ENCODE assay signal across 9 cellular contexts in genomic region chr22:17157714-17158113, GRCh38. TPM values are rescaled to one million over a fixed set of nuclear protein-coding genes. Genes with fewer than 3 reads are reported as not detected.
A peak's percentile ranks its signal among the peaks of the same experiment; 100 is the strongest.
DNase-seq lines count a peak whose midpoint lies in the region; ATAC-seq, FAIRE-seq and TF ChIP-seq lines count a peak whose summit lies in the region.
"Had no signal": no experiment of that assay in that cellular context is flagged by ENCODE, and none has a peak within 500 bp of the region (broad histone marks: within the 10 kb centered on the region; RNA-seq: fewer than 3 reads in every experiment).

No MANE protein-coding gene starts in this region.

- H2AK5ac ChIP-seq in H1 (ENCODE audit: low read depth, low read length), result no peak overlapping the region

- H4K5ac ChIP-seq in H1 (ENCODE audit: insufficient read length, low read depth, low read length), result no peak overlapping the region

- no peak overlapping the region for H3K18ac ChIP-seq in H1 (ENCODE audit: extremely low read depth, low read length)

- 0 out of 2 replicates have a peak overlapping the region, but pooled peaks have one; percentile 58 for H3K27ac ChIP-seq in GM23248
- no peak overlapping the region for H3K27ac ChIP-seq in OCI-LY7 (ENCODE audit: low read depth, low read length, poor library complexity, severe bottlenecking)
- no peak overlapping the region for H3K27ac ChIP-seq in H1 (ENCODE audit: low read depth, low read length)
- peak overlapping the region in 2 of 4 donors; percentile 91 for H3K27ac ChIP-seq in sigmoid colon

- no peak overlapping the region for H4K8ac ChIP-seq in H1 (ENCODE audit: extremely low read depth, insufficient read depth, low read length)

- H3K27me3 ChIP-seq in GM23248 (replicated peaks; ENCODE audit: insufficient read depth), result no peaks in the 10 kb centered on the region
- 0 out of 7 replicates have a peak, but pooled peaks cover 0 to 4% (median 0%) of the 10 kb centered on the region in 4 experiments for H3K27me3 ChIP-seq in H1 (replicated peaks in 1 of 4; ENCODE audit: control insufficient read depth in 3 of 4, extremely low read depth in 1 of 4, insufficient read depth in 3 of 4, low read length in 3 of 4)
- no peaks in the 10 kb centered on the region for H3K27me3 ChIP-seq in sigmoid colon
- H3K27me3 ChIP-seq: adrenal gland had no signal

- peak overlapping the region; percentile 84 for H3K4me3 ChIP-seq in GM23248
- peak overlapping the region; percentile 83 for H3K4me3 ChIP-seq in OCI-LY7 (ENCODE audit: low read depth, low read length, poor library complexity, severe bottlenecking)
- H3K4me3 ChIP-seq in H1 (ENCODE audit: extremely low read depth in 1 of 4, insufficient read depth in 2 of 4, low read depth in 3 of 4, low read length in 4 of 4), result peak overlapping the region in 2 of 4 experiments; percentile 62 to 70; a peak in 3 of 8 replicates
- peak overlapping the region; percentile 44 to 77 (median 63) for H3K4me3 ChIP-seq in sigmoid colon
- no peak overlapping the region for H3K4me3 ChIP-seq in lower leg skin (ENCODE audit: low read depth, poor library complexity, severe bottlenecking)

- H2BK15ac ChIP-seq in H1 (ENCODE audit: low read length), result no peak overlapping the region

- no peak for DNase-seq in GM23248
- DNase-seq in OCI-LY7 (ENCODE audit: low spot score), result no peak
- no peak for DNase-seq in H1 (ENCODE audit: low read depth in 1 of 2, low spot score in 2 of 2)
- no peak for DNase-seq in sigmoid colon
- DNase-seq in lower leg skin (ENCODE audit: low spot score in 2 of 2), result no peak
- no peak for DNase-seq in islet precursor cell
- no peak for DNase-seq in activated effector memory CD4-positive, alpha-beta T cell treated with anti-CD3 and anti-CD28 coated beads, Interleukin-2, amount 50 U/mL, for 16 hours

- H3K23ac ChIP-seq in H1 (ENCODE audit: insufficient read length), result no peak overlapping the region

- no peak overlapping the region for H3K4ac ChIP-seq in H1 (replicated peaks; ENCODE audit: insufficient read length, low read depth, low read length)

- POLR2A ChIA-PET in OCI-LY7 (lab: Charles Lee) (interaction anchor here (0.6 to 1.5 kb wide), 6 partner anchors 12 to 220 kb away, joined by 3 to 6 read pairs (median 3); no protein-coding TSS in a partner anchor), H1 (lab: Charles Lee; ENCODE audit: partially characterized antibody) (interaction anchor here (0.7 to 2.0 kb wide), 5 partner anchors 11 to 77 kb away, joined by 3 to 6 read pairs (median 3); no protein-coding TSS in a partner anchor)

- TF ChIP-seq EP300 in H1 (IDR thresholded peaks at IDR 0.05; ENCODE audit: borderline replicate concordance in 1 of 2, low read depth in 2 of 2, low read length in 2 of 2), result no peak
- TF ChIP-seq EP300 in sigmoid colon (IDR thresholded peaks at IDR 0.05), result no peak

- peaks cover 10% of the 10 kb centered on the region; the same call in 1 of the 2 replicates for H3K23me2 ChIP-seq in H1 (ENCODE audit: low read depth, low read length)

- H3K79me2 ChIP-seq in GM23248 (ENCODE audit: insufficient read depth) (peaks cover 56% of the 10 kb centered on the region), OCI-LY7 (ENCODE audit: insufficient read depth, low read depth, low read length) (peaks cover 59% of the 10 kb centered on the region), H1 (ENCODE audit: control insufficient read depth in 1 of 2, insufficient read depth in 2 of 2, low read length in 2 of 2) (peaks cover 19 to 48% of the 10 kb centered on the region in 2 experiments)

- H2BK12ac ChIP-seq in H1 (ENCODE audit: low read depth, low read length), result no peak overlapping the region

- H3K4me1 ChIP-seq in GM23248 (ENCODE audit: insufficient read depth) (peaks cover 11% of the 10 kb centered on the region), OCI-LY7 (ENCODE audit: insufficient read depth, low read length, poor library complexity, severe bottlenecking) (peaks cover 26% of the 10 kb centered on the region), H1 (replicated peaks in 1 of 4; ENCODE audit: control insufficient read depth in 3 of 4, insufficient read depth in 4 of 4, low read length in 3 of 4) (peaks cover 3 to 8% (median 5%) of the 10 kb centered on the region in 4 experiments; a peak in 6 of 7 replicates), sigmoid colon (peaks cover 0 to 45% (median 26%) of the 10 kb centered on the region in 4 donors)

- H3K79me1 ChIP-seq in H1 (ENCODE audit: low read depth, low read length), result peaks cover 10% of the 10 kb centered on the region

- TF ChIP-seq RAD21 in H1 (IDR thresholded peaks at IDR 0.05 in 1 of 2, conservative IDR thresholded peaks at IDR 0.05 in 1 of 2; ENCODE audit: low read depth in 2 of 2, low read length in 2 of 2), result no peak

- H3K9me3 ChIP-seq in GM23248 (ENCODE audit: low read depth), result no peaks in the 10 kb centered on the region
- no peaks in the 10 kb centered on the region for H3K9me3 ChIP-seq in OCI-LY7 (ENCODE audit: low read length)
- no peaks in the 10 kb centered on the region for H3K9me3 ChIP-seq in H1 (ENCODE audit: insufficient read depth in 2 of 2, low read depth in 1 of 2, low read length in 1 of 2)
- H3K9me3 ChIP-seq in sigmoid colon, result no peaks in the 10 kb centered on the region
- H3K9me3 ChIP-seq: adrenal gland had no signal

- no peak overlapping the region for H2AFZ ChIP-seq in GM23248
- H2AFZ ChIP-seq in OCI-LY7 (ENCODE audit: low read length), result no peak overlapping the region
- H2AFZ ChIP-seq in H1 (ENCODE audit: low read length), result no peak overlapping the region

- H4K91ac ChIP-seq in H1 (replicated peaks; ENCODE audit: insufficient read length, low read length), result no peak overlapping the region

- intact Hi-C loops in OCI-LY7 (cut with micrococcal nuclease; ENCODE audit: unreplicated experiment) (loop anchor here (2.0 to 5.0 kb wide), 3 partner anchors 40 to 235 kb away; no protein-coding TSS in a partner anchor), sigmoid colon (cut with DNase I) (loop anchor here (5.0 kb wide), 2 partner anchors 75 to 480 kb away; partner anchors contain the start of genes BCL2L13 and IL17RA), lower leg skin (cut with DNase I; ENCODE audit: low total_unique reads) (no loop called here)

- H3K36me3 ChIP-seq in GM23248 (ENCODE audit: low read depth) (no peaks in the 10 kb centered on the region), OCI-LY7 (ENCODE audit: insufficient read depth, low read length) (peaks cover 24% of the 10 kb centered on the region), H1 (ENCODE audit: control insufficient read depth in 2 of 4, insufficient read depth in 4 of 4, low read length in 3 of 4) (no peaks in the 10 kb centered on the region), sigmoid colon (no peaks in the 10 kb centered on the region)
- H3K36me3 ChIP-seq: adrenal gland had no signal

- CTCF ChIA-PET in OCI-LY7 (lab: Charles Lee; ENCODE audit: unreplicated experiment) (no interaction called here), H1 (lab: Charles Lee; ENCODE audit: partially characterized antibody) (interaction anchor here (0.5 to 2.4 kb wide), 7 partner anchors 11 to 208 kb away, joined by 3 to 12 read pairs (median 5); no protein-coding TSS in a partner anchor)

- BruUV-seq in OCI-LY7 (replicated peaks; lab: Mats Ljungman, UMichigan), result TSS peak; percentile 70

- H2BK120ac ChIP-seq in H1 (replicated peaks; ENCODE audit: low read depth, low read length), result no peak overlapping the region

- H2BK20ac ChIP-seq in H1 (ENCODE audit: low read length), result no peak overlapping the region

- no peak for FAIRE-seq in H1 (lab: Jason Lieb, UNC)

- H3K9ac ChIP-seq in GM23248, result peak overlapping the region; percentile 78; the same call in 1 of the 2 replicates
- H3K9ac ChIP-seq in H1 (replicated peaks in 1 of 4; ENCODE audit: extremely low read depth in 1 of 4, low read depth in 3 of 4, low read length in 3 of 4), result no peak overlapping the region

- H2BK5ac ChIP-seq in H1 (ENCODE audit: low read depth, low read length), result no peak overlapping the region

- 0 out of 2 replicates have a peak, but pooled peaks cover 12% of the 10 kb centered on the region for H4K20me1 ChIP-seq in GM23248 (ENCODE audit: insufficient read depth)
- peaks cover 11% of the 10 kb centered on the region; the same call in 1 of the 2 replicates for H4K20me1 ChIP-seq in OCI-LY7 (ENCODE audit: insufficient read depth, low read length)
- peaks cover 2 to 9% of the 10 kb centered on the region in 2 experiments for H4K20me1 ChIP-seq in H1 (replicated peaks in 1 of 2; ENCODE audit: control insufficient read depth in 1 of 2, insufficient read depth in 2 of 2, low read length in 2 of 2)

- H3F3A ChIP-seq in GM23248 (ENCODE audit: insufficient read depth), result no peaks in the 10 kb centered on the region

- WGBS in GM23248 (ENCODE audit: low coverage in 1 of 2, low lambda C conversion rate in 2 of 2, missing lambda C conversion rate in 2 of 2), 2 experiments, result 97 to 98% methylated on average over 3 of the region's 3 CpGs
- WGBS in H1 (ENCODE audit: extremely low coverage in 1 of 2, insufficient coverage in 1 of 2, insufficient read length in 1 of 2, insufficient replicate concordance in 2 of 2, low coverage in 1 of 2, low lambda C conversion rate in 2 of 2, missing lambda C conversion rate in 1 of 2), 2 experiments, result 97% methylated on average over 3 of the region's 3 CpGs; no CpG with 5 or more reads in 1 of the 2 experiments
- WGBS in sigmoid colon, 2 donors, result 76 to 92% methylated on average over 3 of the region's 3 CpGs
- 79 to 85% methylated on average over 3 of the region's 3 CpGs for WGBS in lower leg skin, 2 donors

- in situ Hi-C loops in GM23248 (cut with MboI), result loop anchor here (10.0 kb wide), 1 partner anchor 63 kb away; no protein-coding TSS in a partner anchor

- peak overlapping the region; percentile 77 for H3K4me2 ChIP-seq in GM23248 (ENCODE audit: unreplicated experiment)
- H3K4me2 ChIP-seq in OCI-LY7 (ENCODE audit: low read length), result peak overlapping the region; percentile 94
- H3K4me2 ChIP-seq in H1 (ENCODE audit: insufficient read depth in 1 of 2, low read depth in 2 of 2, low read length in 2 of 2), result peak overlapping the region; percentile 67 to 70; a peak in 2 of 4 replicates

- TF ChIP-seq POLR2A in H1 (IDR thresholded peaks at IDR 0.05; ENCODE audit: control extremely low read depth in 1 of 2, low read depth in 2 of 2, low read length in 2 of 2) (no peak), sigmoid colon (IDR thresholded peaks at IDR 0.05) (no peak), lower leg skin (IDR thresholded peaks at IDR 0.05) (no peak)

- H3K9me2 ChIP-seq in GM23248 (ENCODE audit: insufficient read depth) (no peaks in the 10 kb centered on the region), OCI-LY7 (ENCODE audit: insufficient read depth, low read length) (no peaks in the 10 kb centered on the region)

- no peak for ATAC-seq in GM18907 (IDR thresholded peaks at IDR 0.05; ENCODE audit: unreplicated experiment)

- H3K14ac ChIP-seq in H1 (ENCODE audit: insufficient read length), result no peak overlapping the region

- H3K56ac ChIP-seq in H1 (replicated peaks; ENCODE audit: insufficient read length, low read depth, low read length), result no peak overlapping the region

- no peak; the same call in 1 of the 2 replicates for TF ChIP-seq CTCF in OCI-LY7 (conservative IDR thresholded peaks at IDR 0.05; ENCODE audit: low read length)
- TF ChIP-seq CTCF in H1 (IDR thresholded peaks at IDR 0.05; ENCODE audit: control extremely low read depth in 1 of 3, insufficient read depth in 1 of 3, low read depth in 1 of 3, low read length in 3 of 3), result no peak
- TF ChIP-seq CTCF in sigmoid colon (IDR thresholded peaks at IDR 0.05), result no peak
- no peak for TF ChIP-seq CTCF in lower leg skin (IDR thresholded peaks at IDR 0.05)

RNA-seq across cellular contexts. Expression of gene HDHD5, which starts 1.4 kb away (rescaled TPM):
- total RNA-seq in GM23248 (2014; rRNA removed; shearing (Covaris generic)), result 53.2 and 53.7 TPM in 2 replicates
- polyA plus RNA-seq in GM23248 (2016; fragmentation: Nextera tagmentation; extraction: Ambion mirVana) (54.5 and 55.5 TPM in 2 replicates), H1 (2011; rRNA removed) (123 and 147 TPM in 2 replicates), sigmoid colon (10 to 100 TPM; 27.0 to 49.0 (median 33.5) TPM)
- total RNA-seq in OCI-LY7 (2014; rRNA removed; shearing (Covaris generic)), result 77.3 and 84.6 TPM in 2 replicates
- total RNA-seq in OCI-LY7 (2022) (60.3 and 77.4 TPM in 2 replicates), sigmoid colon (10 to 100 TPM; 26.7 to 39.3 (median 34.4) TPM), lower leg skin (10 to 100 TPM; 36.8 to 50.4 (median 39.7) TPM)
- 68.3 and 69.3 TPM in 2 replicates for total RNA-seq in H1 (2021; fragmentation: NEBNext Ultra II Directional; extraction: Animal tissue kit (Norgen Biotek cat#: 25700))
- 121 TPM for polyA plus RNA-seq in H1 (2011; cell fraction: cytosol; rRNA removed)
- 165 TPM for polyA plus RNA-seq in H1 (2011; cell fraction: nucleus; rRNA removed)
- polyA plus RNA-seq in H1 (2012, experiment 1 of 2), result 62.7 to 92.1 TPM (median 86.3 TPM) in 4 replicates
- polyA plus RNA-seq in H1 (2012, experiment 2 of 2), result 63.8 TPM
- 48.6 TPM for polyA plus RNA-seq in H1 (2013, experiment 1 of 2)
- 47.6 TPM for polyA plus RNA-seq in H1 (2013, experiment 2 of 2)
- polyA minus RNA-seq in H1 (2011; rRNA and poly(A)+ RNA removed), result 31.1 and 42.4 TPM in 2 replicates
- polyA minus RNA-seq in H1 (2011; cell fraction: cytosol; rRNA and poly(A)+ RNA removed), result 43.2 TPM
- 37.5 TPM for polyA minus RNA-seq in H1 (2011; cell fraction: nucleus; rRNA and poly(A)+ RNA removed)

RNA-seq across cellular contexts. Expression of gene TMEM121B, which starts 36.6 kb away (rescaled TPM):
- total RNA-seq in GM23248 (2014; rRNA removed; shearing (Covaris generic)), result 0.11 TPM in 1 of 2 replicates, not detected in the other
- not detected in 2 replicates for polyA plus RNA-seq in GM23248 (2016; fragmentation: Nextera tagmentation; extraction: Ambion mirVana)
- 0.32 and 0.33 TPM in 2 replicates for total RNA-seq in OCI-LY7 (2014; rRNA removed; shearing (Covaris generic))
- total RNA-seq in OCI-LY7 (2022), result 0.09 and 0.15 TPM in 2 replicates
- 6.7 and 6.9 TPM in 2 replicates for total RNA-seq in H1 (2021; fragmentation: NEBNext Ultra II Directional; extraction: Animal tissue kit (Norgen Biotek cat#: 25700))
- polyA plus RNA-seq in H1 (2011; rRNA removed), result 4.3 and 4.9 TPM in 2 replicates
- 2.8 TPM for polyA plus RNA-seq in H1 (2011; cell fraction: cytosol; rRNA removed)
- 4.8 TPM for polyA plus RNA-seq in H1 (2011; cell fraction: nucleus; rRNA removed)
- polyA plus RNA-seq in H1 (2012, experiment 1 of 2), result 5.9 to 7.5 TPM (median 6.1 TPM) in 4 replicates
- 7.4 TPM for polyA plus RNA-seq in H1 (2012, experiment 2 of 2)
- polyA plus RNA-seq in H1 (2013, experiment 1 of 2), result 7.1 TPM
- polyA plus RNA-seq in H1 (2013, experiment 2 of 2), result 8.0 TPM
- polyA minus RNA-seq in H1 (2011; rRNA and poly(A)+ RNA removed), result 4.7 and 6.0 TPM in 2 replicates
- 3.7 TPM for polyA minus RNA-seq in H1 (2011; cell fraction: cytosol; rRNA and poly(A)+ RNA removed)
- polyA minus RNA-seq in H1 (2011; cell fraction: nucleus; rRNA and poly(A)+ RNA removed), result 3.5 TPM
- under 1 TPM in 3 of 4 donors, not detected in 1; 0.36 to 0.54 (median 0.49) TPM for total RNA-seq in sigmoid colon
- polyA plus RNA-seq in sigmoid colon, result under 1 TPM in 1 of 3 donors, not detected in 2; 0.17 TPM
- total RNA-seq in lower leg skin, result 1 to 10 TPM in 2 of 4 donors, under 1 TPM in 2; 0.53 to 2.6 (median 1.0) TPM
